Comparison of ENCODE assay signal across 16 cellular contexts in the genomic region with DNA sequence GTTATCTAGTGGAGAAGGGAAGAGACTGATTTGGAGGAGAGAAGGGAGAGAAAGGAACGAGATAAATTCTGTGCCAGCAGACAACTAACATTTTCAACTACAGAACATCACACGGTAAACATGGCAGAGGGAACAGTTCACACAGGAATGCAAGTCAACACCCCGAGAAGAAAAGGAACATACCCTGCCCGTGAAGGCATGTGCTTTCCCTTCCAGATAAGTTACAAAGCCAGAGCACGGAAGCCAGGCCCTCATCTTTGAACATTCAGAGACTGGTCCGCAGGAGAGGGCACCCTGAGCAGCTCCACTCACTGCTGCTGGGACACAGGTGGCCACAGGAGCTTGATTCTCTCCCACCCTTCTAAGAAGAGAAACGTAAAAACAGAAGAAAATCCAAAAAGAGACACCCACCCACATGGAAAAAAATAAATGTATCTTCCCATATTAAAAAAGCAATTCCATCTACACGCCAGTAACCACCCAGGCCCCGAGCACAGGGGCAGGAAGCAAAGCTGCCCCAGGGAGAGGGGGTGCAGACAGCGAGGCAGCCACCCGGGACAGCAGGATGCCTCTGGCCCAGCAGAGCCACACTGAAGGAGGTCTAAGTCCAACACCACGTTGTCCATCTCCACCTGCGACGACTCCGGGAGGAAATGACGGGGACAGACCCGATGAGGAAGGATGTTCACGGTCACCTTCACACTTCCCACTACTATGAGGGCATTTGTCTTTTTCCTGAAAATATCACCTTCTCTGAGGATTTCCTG. TPM values are rescaled to one million over a fixed set of nuclear protein-coding genes. Genes with fewer than 3 reads are reported as not detected.
A peak's percentile ranks its signal among the peaks of the same experiment; 100 is the strongest.
DNase-seq lines count a peak whose midpoint lies in the region; ATAC-seq and TF ChIP-seq lines count a peak whose summit lies in the region.
"Had no signal": no experiment of that assay in that cellular context is flagged by ENCODE, and none has a peak within 500 bp of the region (broad histone marks: within the 10 kb centered on the region; RNA-seq: fewer than 3 reads in every experiment).

No MANE protein-coding gene starts in this region.

- no peaks in the 10 kb centered on the region for H3K9me3 ChIP-seq in thyroid gland
- H3K9me3 ChIP-seq: ovary had no signal

- H3K27me3 ChIP-seq in thyroid gland, result no peaks in the 10 kb centered on the region
- H3K27me3 ChIP-seq: ovary had no signal

- intact Hi-C loops in activated CD8-positive, alpha-beta T cell treated with anti-CD3 and anti-CD28 coated beads for 36 hours (cut with micrococcal nuclease), result no loop called here
- intact Hi-C loops in left ventricle myocardium superior (cut with micrococcal nuclease) (no loop called here), thyroid gland (cut with DNase I) (loop anchor here (5.0 kb wide), 1 partner anchor 304 kb away; no protein-coding TSS in a partner anchor)

- H3K36me3 Mint-ChIP-seq in activated CD8-positive, alpha-beta T cell treated with anti-CD3 and anti-CD28 coated beads, Interleukin-2, amount 10 ng/mL, durations not matched to agents 7 days and 5 days (ENCODE audit: low read depth), result peaks cover 69% of the 10 kb centered on the region
- H3K36me3 Mint-ChIP-seq in activated CD8-positive, alpha-beta T cell treated with anti-CD3 and anti-CD28 coated beads for 36 hours (ENCODE audit: low read depth), result peaks cover 70% of the 10 kb centered on the region
- peaks cover 89% of the 10 kb centered on the region for H3K36me3 Mint-ChIP-seq in stimulated activated effector memory CD8-positive, alpha-beta T cell treated with anti-CD3 and anti-CD28 coated beads, Interleukin-12 subunit alpha, Interleukin-12 subunit beta, amount 100 ng/mL, for 72 hours

- no peaks in the 10 kb centered on the region for H3K27me3 Mint-ChIP-seq in activated CD8-positive, alpha-beta T cell treated with anti-CD3 and anti-CD28 coated beads, Interleukin-2, amount 10 ng/mL, durations not matched to agents 7 days and 5 days (ENCODE audit: low read depth)
- no peaks in the 10 kb centered on the region for H3K27me3 Mint-ChIP-seq in activated CD8-positive, alpha-beta T cell treated with anti-CD3 and anti-CD28 coated beads for 36 hours
- H3K27me3 Mint-ChIP-seq: activated B cell treated with CpG ODN at 0.5 μM for 24 hours had no signal

- TF ChIP-seq POLR2A in thyroid gland (IDR thresholded peaks at IDR 0.05), result no peak

- DNase-seq in activated CD8-positive, alpha-beta T cell treated with anti-CD3 and anti-CD28 coated beads, Interleukin-2, amount 10 ng/mL, durations not matched to agents 7 days and 5 days, result no peak
- no peak for DNase-seq in activated CD8-positive, alpha-beta T cell treated with anti-CD3 and anti-CD28 coated beads for 36 hours
- no peak for DNase-seq in RWPE1 (ENCODE audit: low spot score)
- DNase-seq in left ventricle myocardium superior, result no peak
- DNase-seq in stimulated activated effector memory CD8-positive, alpha-beta T cell treated with anti-CD3 and anti-CD28 coated beads, Interleukin-12 subunit alpha, Interleukin-12 subunit beta, amount 100 ng/mL, for 72 hours (ENCODE audit: low spot score in 2 of 2), result no peak
- no peak for DNase-seq in NOMO-1 treated with dmso at 0.1 percent for 144 hours (lab: John Stamatoyannopoulos, UW; ENCODE audit: unreplicated experiment)
- DNase-seq in AML-193 (lab: John Stamatoyannopoulos, UW), result no peak
- DNase-seq in thyroid gland, result no peak
- DNase-seq: activated B cell treated with CpG ODN at 0.5 μM for 24 hours; effector memory CD4-positive, alpha-beta T cell; NCI-H1417 treated with DMSO at 0.1 percent for 48 hours; NCI-H69; ovary; SHP77 treated with DMSO at 0.1 percent for 48 hours; stimulated activated CD4-positive, alpha-beta T cell treated with anti-CD3 and anti-CD28 coated beads, Interleukin-1b, Interleukin-23, amount 100 ng/mL, for 48 hours; stimulated activated naive CD8-positive, alpha-beta T cell treated with anti-CD3 and anti-CD28 coated beads, Interleukin-15, Interleukin-2, amounts not matched to agents 100 U/mL and 50 U/mL, for 24 hours had no signal

- peaks cover 25% of the 10 kb centered on the region for H3K4me1 Mint-ChIP-seq in activated CD8-positive, alpha-beta T cell treated with anti-CD3 and anti-CD28 coated beads, Interleukin-2, amount 10 ng/mL, durations not matched to agents 7 days and 5 days (ENCODE audit: low read depth)
- H3K4me1 Mint-ChIP-seq in activated CD8-positive, alpha-beta T cell treated with anti-CD3 and anti-CD28 coated beads for 36 hours (ENCODE audit: low read depth), result peaks cover 32% of the 10 kb centered on the region
- peaks cover 75% of the 10 kb centered on the region for H3K4me1 Mint-ChIP-seq in stimulated activated effector memory CD8-positive, alpha-beta T cell treated with anti-CD3 and anti-CD28 coated beads, Interleukin-12 subunit alpha, Interleukin-12 subunit beta, amount 100 ng/mL, for 72 hours

- no peak overlapping the region for H3K4me3 ChIP-seq in thyroid gland (replicated peaks in 1 of 3)
- H3K4me3 ChIP-seq: ovary had no signal

- whole genome bisulfite sequencing in thyroid gland, 2 donors, result 82% methylated on average over 18 of the region's 18 CpGs

- POLR2A ChIA-PET in activated CD8-positive, alpha-beta T cell treated with anti-CD3 and anti-CD28 coated beads, Interleukin-2, amount 10 ng/mL, durations not matched to agents 7 days and 5 days (lab: Charles Lee), result interaction anchor here (0.6 kb wide), 1 partner anchor 8 kb away, joined by 3 read pairs; no protein-coding TSS in a partner anchor
- POLR2A ChIA-PET in activated CD8-positive, alpha-beta T cell treated with anti-CD3 and anti-CD28 coated beads for 36 hours (lab: Charles Lee), result interaction anchor here (1.4 kb wide), 1 partner anchor 24 kb away, joined by 4 read pairs; no protein-coding TSS in a partner anchor
- POLR2A ChIA-PET in RWPE1 (lab: Yijun Ruan, JAX; ENCODE audit: low non-redundant PET), result no interaction called here

- peak overlapping the region; percentile 10 for H3K27ac Mint-ChIP-seq in activated CD8-positive, alpha-beta T cell treated with anti-CD3 and anti-CD28 coated beads, Interleukin-2, amount 10 ng/mL, durations not matched to agents 7 days and 5 days
- H3K27ac Mint-ChIP-seq in activated CD8-positive, alpha-beta T cell treated with anti-CD3 and anti-CD28 coated beads for 36 hours, result no peak overlapping the region
- H3K27ac Mint-ChIP-seq in stimulated activated effector memory CD8-positive, alpha-beta T cell treated with anti-CD3 and anti-CD28 coated beads, Interleukin-12 subunit alpha, Interleukin-12 subunit beta, amount 100 ng/mL, for 72 hours, result peak overlapping the region; percentile 69
- H3K27ac Mint-ChIP-seq: activated B cell treated with CpG ODN at 0.5 μM for 24 hours had no signal

- H3K4me3 Mint-ChIP-seq in activated CD8-positive, alpha-beta T cell treated with anti-CD3 and anti-CD28 coated beads, Interleukin-2, amount 10 ng/mL, durations not matched to agents 7 days and 5 days, result no peak overlapping the region
- no peak overlapping the region for H3K4me3 Mint-ChIP-seq in activated CD8-positive, alpha-beta T cell treated with anti-CD3 and anti-CD28 coated beads for 36 hours
- no peak overlapping the region for H3K4me3 Mint-ChIP-seq in stimulated activated effector memory CD8-positive, alpha-beta T cell treated with anti-CD3 and anti-CD28 coated beads, Interleukin-12 subunit alpha, Interleukin-12 subunit beta, amount 100 ng/mL, for 72 hours
- H3K4me3 Mint-ChIP-seq: activated B cell treated with CpG ODN at 0.5 μM for 24 hours had no signal

- peaks cover 4 to 7% of the 10 kb centered on the region in 2 donors for H3K4me1 ChIP-seq in thyroid gland

- CTCF ChIA-PET in activated CD8-positive, alpha-beta T cell treated with anti-CD3 and anti-CD28 coated beads, Interleukin-2, amount 10 ng/mL, durations not matched to agents 7 days and 5 days (lab: Charles Lee), result no interaction called here
- CTCF ChIA-PET in activated CD8-positive, alpha-beta T cell treated with anti-CD3 and anti-CD28 coated beads for 36 hours (lab: Charles Lee), result no interaction called here
- CTCF ChIA-PET in RWPE1 (lab: Yijun Ruan, JAX), result interaction anchor here (0.5 kb wide), 1 partner anchor 58 kb away, joined by 3 read pairs; no protein-coding TSS in a partner anchor

- 0 out of 2 replicates have a peak overlapping the region, but pooled peaks have one; percentile 6 for H3K27ac ChIP-seq in RWPE1
- no peak overlapping the region for H3K27ac ChIP-seq in thyroid gland

- no peak for TF ChIP-seq CTCF in activated CD8-positive, alpha-beta T cell treated with anti-CD3 and anti-CD28 coated beads for 36 hours (IDR thresholded peaks at IDR 0.05)
- TF ChIP-seq CTCF in RWPE1 (conservative IDR thresholded peaks at IDR 0.05; ENCODE audit: low read depth) (no peak), thyroid gland (IDR thresholded peaks at IDR 0.05) (no peak)

- no peak for ATAC-seq in activated CD8-positive, alpha-beta T cell treated with anti-CD3 and anti-CD28 coated beads, Interleukin-2, amount 10 ng/mL, durations not matched to agents 7 days and 5 days
- no peak for ATAC-seq in activated CD8-positive, alpha-beta T cell treated with anti-CD3 and anti-CD28 coated beads for 36 hours
- ATAC-seq in left ventricle myocardium superior, result peak; percentile 78
- no peak for ATAC-seq in stimulated activated effector memory CD8-positive, alpha-beta T cell treated with anti-CD3 and anti-CD28 coated beads, Interleukin-12 subunit alpha, Interleukin-12 subunit beta, amount 100 ng/mL, for 72 hours
- ATAC-seq: stimulated activated naive CD8-positive, alpha-beta T cell treated with anti-CD3 and anti-CD28 coated beads, Interleukin-15, Interleukin-2, amounts not matched to agents 100 U/mL and 50 U/mL, for 24 hours had no signal

- no peaks in the 10 kb centered on the region for H3K9me3 Mint-ChIP-seq in activated CD8-positive, alpha-beta T cell treated with anti-CD3 and anti-CD28 coated beads, Interleukin-2, amount 10 ng/mL, durations not matched to agents 7 days and 5 days (ENCODE audit: insufficient read depth)
- H3K9me3 Mint-ChIP-seq in activated CD8-positive, alpha-beta T cell treated with anti-CD3 and anti-CD28 coated beads for 36 hours, result no peaks in the 10 kb centered on the region
- no peaks in the 10 kb centered on the region for H3K9me3 Mint-ChIP-seq in stimulated activated effector memory CD8-positive, alpha-beta T cell treated with anti-CD3 and anti-CD28 coated beads, Interleukin-12 subunit alpha, Interleukin-12 subunit beta, amount 100 ng/mL, for 72 hours
- H3K9me3 Mint-ChIP-seq: activated B cell treated with CpG ODN at 0.5 μM for 24 hours had no signal

- peaks cover 42 to 47% of the 10 kb centered on the region in 2 donors for H3K36me3 ChIP-seq in thyroid gland
- H3K36me3 ChIP-seq: ovary had no signal

RNA-seq across cellular contexts. Expression of a gene that starts 14.2 kb away (rescaled TPM):
- 100 to 1,000 TPM; 137 to 138 TPM for total RNA-seq in activated CD8-positive, alpha-beta T cell treated with anti-CD3 and anti-CD28 coated beads, Interleukin-2, amount 10 ng/mL, durations not matched to agents 7 days and 5 days
- 10 to 100 TPM; 95.1 to 96.0 TPM for total RNA-seq in activated CD8-positive, alpha-beta T cell treated with anti-CD3 and anti-CD28 coated beads for 36 hours
- total RNA-seq in left ventricle myocardium superior (38.0 TPM), thyroid gland (10 to 100 TPM; 69.0 to 94.5 (median 75.7) TPM)

RNA-seq across cellular contexts. Expression of a gene that starts 44.3 kb away (rescaled TPM):
- 10 to 100 TPM; 67.5 TPM for total RNA-seq in activated CD8-positive, alpha-beta T cell treated with anti-CD3 and anti-CD28 coated beads, Interleukin-2, amount 10 ng/mL, durations not matched to agents 7 days and 5 days
- 10 to 100 TPM; 86.3 to 93.2 TPM for total RNA-seq in activated CD8-positive, alpha-beta T cell treated with anti-CD3 and anti-CD28 coated beads for 36 hours
- total RNA-seq in left ventricle myocardium superior (24.7 TPM), thyroid gland (10 to 100 TPM; 33.9 to 61.5 (median 46.6) TPM)
